1 cellular context compared by ENCODE assay signal in the genomic region with DNA sequence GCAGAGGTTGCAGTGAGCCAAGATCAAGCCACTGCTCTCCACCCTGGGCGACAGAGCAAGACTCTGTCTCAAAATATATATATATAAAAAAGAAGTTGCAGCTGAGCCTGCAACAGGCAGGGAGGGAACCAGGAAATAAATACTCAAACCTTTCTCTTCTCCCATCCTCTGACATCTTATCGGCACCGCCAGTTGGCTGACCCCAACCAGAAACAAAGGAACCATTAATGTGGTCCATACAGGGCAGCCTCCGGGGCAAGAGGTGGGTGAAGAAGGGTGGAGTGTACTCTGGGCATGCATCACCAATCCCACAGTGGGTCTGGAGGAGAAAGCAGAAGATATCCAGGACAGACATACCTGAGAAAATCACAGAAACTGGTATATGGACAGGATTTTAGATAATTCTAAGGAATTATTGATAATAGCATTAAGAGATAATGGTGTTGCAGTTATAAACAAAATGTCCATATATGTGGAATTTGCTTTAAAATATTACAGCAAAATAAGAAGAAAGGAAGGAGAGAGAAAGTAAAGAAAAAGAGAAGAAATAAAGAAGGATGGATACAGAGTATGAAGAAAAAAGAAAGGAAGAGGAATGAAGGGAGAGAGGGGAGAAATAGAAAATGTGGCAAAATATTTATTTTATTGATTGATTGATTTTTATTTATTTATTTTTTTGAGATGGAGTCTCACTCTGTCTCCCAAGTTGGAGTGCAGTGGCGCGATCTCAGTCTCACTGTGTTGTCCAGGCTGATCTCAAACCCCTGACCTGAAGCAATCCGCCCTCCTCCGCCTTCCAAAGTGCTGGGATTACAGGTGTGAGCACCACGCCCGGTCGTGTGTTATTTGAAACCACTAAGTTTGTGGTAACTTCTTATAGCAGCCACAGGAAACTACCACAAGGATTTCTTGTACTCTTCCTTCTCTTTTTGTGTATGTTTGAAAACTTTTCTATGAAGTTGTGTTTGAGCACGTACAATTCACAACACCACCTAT.
TF ChIP-seq lines count a peak whose summit lies in the region.

No MANE protein-coding gene starts in this region.

TF ChIP-seq in HEK293, 187 proteins besides CTCF, POLR2A, EP300 and RAD21 (continued from another document):
- TF ChIP-seq, protein P1, sequence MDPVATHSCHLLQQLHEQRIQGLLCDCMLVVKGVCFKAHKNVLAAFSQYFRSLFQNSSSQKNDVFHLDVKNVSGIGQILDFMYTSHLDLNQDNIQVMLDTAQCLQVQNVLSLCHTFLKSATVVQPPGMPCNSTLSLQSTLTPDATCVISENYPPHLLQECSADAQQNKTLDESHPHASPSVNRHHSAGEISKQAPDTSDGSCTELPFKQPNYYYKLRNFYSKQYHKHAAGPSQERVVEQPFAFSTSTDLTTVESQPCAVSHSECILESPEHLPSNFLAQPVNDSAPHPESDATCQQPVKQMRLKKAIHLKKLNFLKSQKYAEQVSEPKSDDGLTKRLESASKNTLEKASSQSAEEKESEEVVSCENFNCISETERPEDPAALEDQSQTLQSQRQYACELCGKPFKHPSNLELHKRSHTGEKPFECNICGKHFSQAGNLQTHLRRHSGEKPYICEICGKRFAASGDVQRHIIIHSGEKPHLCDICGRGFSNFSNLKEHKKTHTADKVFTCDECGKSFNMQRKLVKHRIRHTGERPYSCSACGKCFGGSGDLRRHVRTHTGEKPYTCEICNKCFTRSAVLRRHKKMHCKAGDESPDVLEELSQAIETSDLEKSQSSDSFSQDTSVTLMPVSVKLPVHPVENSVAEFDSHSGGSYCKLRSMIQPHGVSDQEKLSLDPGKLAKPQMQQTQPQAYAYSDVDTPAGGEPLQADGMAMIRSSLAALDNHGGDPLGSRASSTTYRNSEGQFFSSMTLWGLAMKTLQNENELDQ (tag by site-specific recombination; IDR thresholded peaks at IDR 0.05; ENCODE audit: low read depth): no peak
- TF ChIP-seq, protein P2, sequence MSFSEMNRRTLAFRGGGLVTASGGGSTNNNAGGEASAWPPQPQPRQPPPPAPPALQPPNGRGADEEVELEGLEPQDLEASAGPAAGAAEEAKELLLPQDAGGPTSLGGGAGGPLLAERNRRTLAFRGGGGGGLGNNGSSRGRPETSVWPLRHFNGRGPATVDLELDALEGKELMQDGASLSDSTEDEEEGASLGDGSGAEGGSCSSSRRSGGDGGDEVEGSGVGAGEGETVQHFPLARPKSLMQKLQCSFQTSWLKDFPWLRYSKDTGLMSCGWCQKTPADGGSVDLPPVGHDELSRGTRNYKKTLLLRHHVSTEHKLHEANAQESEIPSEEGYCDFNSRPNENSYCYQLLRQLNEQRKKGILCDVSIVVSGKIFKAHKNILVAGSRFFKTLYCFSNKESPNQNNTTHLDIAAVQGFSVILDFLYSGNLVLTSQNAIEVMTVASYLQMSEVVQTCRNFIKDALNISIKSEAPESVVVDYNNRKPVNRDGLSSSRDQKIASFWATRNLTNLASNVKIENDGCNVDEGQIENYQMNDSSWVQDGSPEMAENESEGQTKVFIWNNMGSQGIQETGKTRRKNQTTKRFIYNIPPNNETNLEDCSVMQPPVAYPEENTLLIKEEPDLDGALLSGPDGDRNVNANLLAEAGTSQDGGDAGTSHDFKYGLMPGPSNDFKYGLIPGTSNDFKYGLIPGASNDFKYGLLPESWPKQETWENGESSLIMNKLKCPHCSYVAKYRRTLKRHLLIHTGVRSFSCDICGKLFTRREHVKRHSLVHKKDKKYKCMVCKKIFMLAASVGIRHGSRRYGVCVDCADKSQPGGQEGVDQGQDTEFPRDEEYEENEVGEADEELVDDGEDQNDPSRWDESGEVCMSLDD (tag by site-specific recombination; IDR thresholded peaks at IDR 0.05): no peak
- TF ChIP-seq IKZF3 (tag by site-specific recombination; IDR thresholded peaks at IDR 0.05) (no peak), SETDB1 (IDR thresholded peaks at IDR 0.05; ENCODE audit: insufficient read length, low read length) (no peak), ZNF76 (tag by site-specific recombination; IDR thresholded peaks at IDR 0.05; ENCODE audit: borderline replicate concordance, low read depth) (no peak), ZNF335 (tag by site-specific recombination; conservative IDR thresholded peaks at IDR 0.05) (no peak), ZNF155 (tag by site-specific recombination; IDR thresholded peaks at IDR 0.05) (no peak), ZFP3 (tag by site-specific recombination; IDR thresholded peaks at IDR 0.05; ENCODE audit: low read depth) (no peak), ZNF366 (tag by site-specific recombination; conservative IDR thresholded peaks at IDR 0.05) (peak; percentile 74), ZNF223 (tag by site-specific recombination; IDR thresholded peaks at IDR 0.05) (no peak)
TF ChIP-seq in HEK293: peak in this region for 4.
